8 cellular contexts compared by ENCODE assay signal in genomic region chr6:33420493-33421343, GRCh38. TPM values are rescaled to one million over a fixed set of nuclear protein-coding genes. Genes with fewer than 3 reads are reported as not detected.
A peak's percentile ranks its signal among the peaks of the same experiment; 100 is the strongest.
DNase-seq lines count a peak whose midpoint lies in the region; ATAC-seq and TF ChIP-seq lines count a peak whose summit lies in the region.
"Had no signal": no experiment of that assay in that cellular context is flagged by ENCODE, and none has a peak within 500 bp of the region (broad histone marks: within the 10 kb centered on the region; RNA-seq: fewer than 3 reads in every experiment).

No MANE protein-coding gene starts in this region.

- peak overlapping the region; percentile 70 for H3K27ac Mint-ChIP-seq in GM23338
- peak overlapping the region; percentile 0 to 29 for H3K27ac Mint-ChIP-seq in effector memory CD8-positive, alpha-beta T cell

- H4K20me1 ChIP-seq in GM23338 (replicated peaks; ENCODE audit: insufficient read depth): peaks cover 13% of the 10 kb centered on the region

- H3K27me3 ChIP-seq in GM23338 (ENCODE audit: insufficient read depth) (no peaks in the 10 kb centered on the region), psoas muscle (ENCODE audit: insufficient read depth in 3 of 3, low read length in 2 of 3) (no peaks in the 10 kb centered on the region)

- peaks cover 72% of the 10 kb centered on the region for H3K4me1 Mint-ChIP-seq in GM23338
- peaks cover 53 to 54% of the 10 kb centered on the region in 2 donors for H3K4me1 Mint-ChIP-seq in effector memory CD8-positive, alpha-beta T cell (ENCODE audit: low read depth in 2 of 2)

- H3K9me3 Mint-ChIP-seq in GM23338: no peaks in the 10 kb centered on the region
- no peaks in the 10 kb centered on the region for H3K9me3 Mint-ChIP-seq in effector memory CD8-positive, alpha-beta T cell

- H3K9me2 ChIP-seq in GM23338 (ENCODE audit: insufficient read depth): no peaks in the 10 kb centered on the region

- no peak overlapping the region for H2AFZ ChIP-seq in GM23338

- H3K4me1 ChIP-seq in GM23338 (ENCODE audit: insufficient read depth): peaks cover 37% of the 10 kb centered on the region
- peaks cover 31% of the 10 kb centered on the region for H3K4me1 ChIP-seq in psoas muscle

- H3K4me3 Mint-ChIP-seq in GM23338: peak overlapping the region; percentile 81
- peak overlapping the region in 1 of 2 donors; percentile 30 for H3K4me3 Mint-ChIP-seq in effector memory CD8-positive, alpha-beta T cell

- H3K4me2 ChIP-seq in GM23338: peak overlapping the region; percentile 87

- TF ChIP-seq CTCF in GM23338 (conservative IDR thresholded peaks at IDR 0.05; ENCODE audit: low read depth in 2 of 2) (no peak), psoas muscle (IDR thresholded peaks at IDR 0.05) (no peak)

- peak overlapping the region; percentile 98 for H3K4me3 ChIP-seq in GM23338
- peak overlapping the region; percentile 18 for H3K4me3 ChIP-seq in psoas muscle
- H3K4me3 ChIP-seq: lower lobe of right lung had no signal

- peak; percentile 36 for DNase-seq in GM23338 (ENCODE audit: low spot score)
- peak; percentile 38 for DNase-seq in NCI-H524 treated with DMSO at 0.1 percent for 48 hours (lab: John Stamatoyannopoulos, UW)
- no peak for DNase-seq in effector memory CD8-positive, alpha-beta T cell
- no peak for DNase-seq in psoas muscle
- DNase-seq: lower lobe of right lung had no signal

- WGBS in psoas muscle, 3 donors: 61 to 65% (median 63%) methylated on average over 6 of the region's 6 CpGs

- peaks cover 16% of the 10 kb centered on the region for H3F3A ChIP-seq in GM23338 (replicated peaks; ENCODE audit: low read depth)

- H3K79me2 ChIP-seq in GM23338 (replicated peaks; ENCODE audit: insufficient read depth): peaks cover 51% of the 10 kb centered on the region

- no peak overlapping the region for H3K27ac ChIP-seq in GM23338 (ENCODE audit: low read depth)
- H3K27ac ChIP-seq in psoas muscle: no peak overlapping the region

- peaks cover 22% of the 10 kb centered on the region for H3K27me3 Mint-ChIP-seq in GM23338 (ENCODE audit: insufficient read depth, low read depth, poor library complexity)
- H3K27me3 Mint-ChIP-seq in effector memory CD8-positive, alpha-beta T cell: no peaks in the 10 kb centered on the region

- ATAC-seq in GM23338 (no peak), psoas muscle (no peak), GM21528 (IDR thresholded peaks at IDR 0.05; ENCODE audit: low FRiP score, unreplicated experiment) (no peak), GM21515 (IDR thresholded peaks at IDR 0.05; ENCODE audit: unreplicated experiment) (no peak), HG02840 (IDR thresholded peaks at IDR 0.05; ENCODE audit: low FRiP score, unreplicated experiment) (no peak)
- no peak for ATAC-seq in effector memory CD8-positive, alpha-beta T cell (replicated peaks)
- ATAC-seq: lower lobe of right lung had no signal

- H3K36me3 ChIP-seq in GM23338 (ENCODE audit: insufficient read depth) (0 out of 2 replicates have a peak, but pooled peaks cover 2% of the 10 kb centered on the region), psoas muscle (ENCODE audit: insufficient read depth in 1 of 2, low read depth in 1 of 2) (peaks cover 3 to 10% of the 10 kb centered on the region in 2 donors)

- peaks cover 45% of the 10 kb centered on the region for H3K36me3 Mint-ChIP-seq in GM23338 (ENCODE audit: low read depth)
- peaks cover 51% of the 10 kb centered on the region for H3K36me3 Mint-ChIP-seq in effector memory CD8-positive, alpha-beta T cell (ENCODE audit: insufficient read depth)

- no peaks in the 10 kb centered on the region for H3K9me3 ChIP-seq in psoas muscle
- H3K9me3 ChIP-seq: lower lobe of right lung had no signal

- intact Hi-C loops in psoas muscle (cut with DNase I): no loop called here

TF ChIP-seq in GM23338, 12 proteins besides CTCF, POLR2A, EP300 and RAD21 (continues in another document):
- TF ChIP-seq REST (IDR thresholded peaks at IDR 0.05; ENCODE audit: unreplicated experiment) (no peak), EZH2phosphoT487 (IDR thresholded peaks at IDR 0.05; ENCODE audit: unreplicated experiment) (no peak), ZNF331 (CRISPR knock-in tag; IDR thresholded peaks at IDR 0.05; ENCODE audit: low read depth) (no peak), STAT1 (IDR thresholded peaks at IDR 0.05; ENCODE audit: unreplicated experiment) (no peak), EZH2 (IDR thresholded peaks at IDR 0.05; ENCODE audit: low read depth, unreplicated experiment) (no peak), CREB1 (CRISPR knock-in tag; IDR thresholded peaks at IDR 0.05; ENCODE audit: low read depth) (no peak), NANOG (IDR thresholded peaks at IDR 0.05; ENCODE audit: borderline replicate concordance) (no peak), POLR2AphosphoS5 (IDR thresholded peaks at IDR 0.05; ENCODE audit: low read depth) (no peak), JUNB (IDR thresholded peaks at IDR 0.05; ENCODE audit: unreplicated experiment) (no peak), ZNF114 (CRISPR knock-in tag; IDR thresholded peaks at IDR 0.05) (no peak)
- TF ChIP-seq, protein P1, sequence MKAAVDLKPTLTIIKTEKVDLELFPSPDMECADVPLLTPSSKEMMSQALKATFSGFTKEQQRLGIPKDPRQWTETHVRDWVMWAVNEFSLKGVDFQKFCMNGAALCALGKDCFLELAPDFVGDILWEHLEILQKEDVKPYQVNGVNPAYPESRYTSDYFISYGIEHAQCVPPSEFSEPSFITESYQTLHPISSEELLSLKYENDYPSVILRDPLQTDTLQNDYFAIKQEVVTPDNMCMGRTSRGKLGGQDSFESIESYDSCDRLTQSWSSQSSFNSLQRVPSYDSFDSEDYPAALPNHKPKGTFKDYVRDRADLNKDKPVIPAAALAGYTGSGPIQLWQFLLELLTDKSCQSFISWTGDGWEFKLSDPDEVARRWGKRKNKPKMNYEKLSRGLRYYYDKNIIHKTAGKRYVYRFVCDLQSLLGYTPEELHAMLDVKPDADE (IDR thresholded peaks at IDR 0.05): no peak

RNA-seq across cellular contexts. Expression of gene SYNGAP1, which starts 0.9 kb away (rescaled TPM):
- 36.9 and 45.0 TPM in 2 replicates for total RNA-seq in GM23338 (2014; rRNA removed; shearing (Covaris generic))
- polyA plus RNA-seq in GM23338 (2016; fragmentation: Nextera tagmentation; extraction: Ambion mirVana) (12.9 and 13.9 TPM in 2 replicates), psoas muscle (1 to 10 TPM in 2 of 3 donors, under 1 TPM in 1; 0.70 to 2.2 (median 1.5) TPM)
- total RNA-seq in psoas muscle: 1 to 10 TPM; 1.9 to 4.3 (median 2.2) TPM

RNA-seq across cellular contexts. Expression of gene CUTA, which starts 2.8 kb away (rescaled TPM):
- 193 and 207 TPM in 2 replicates for total RNA-seq in GM23338 (2014; rRNA removed; shearing (Covaris generic))
- polyA plus RNA-seq in GM23338 (2016; fragmentation: Nextera tagmentation; extraction: Ambion mirVana) (421 and 426 TPM in 2 replicates), psoas muscle (100 to 1,000 TPM in 2 of 3 donors, 10 to 100 TPM in 1; 99.9 to 126 (median 125) TPM)
- total RNA-seq in psoas muscle: 100 to 1,000 TPM in 2 of 4 donors, 10 to 100 TPM in 2; 75.4 to 121 (median 95.6) TPM

RNA-seq across cellular contexts. Expression of gene PHF1, which starts 9.9 kb away (rescaled TPM):
- total RNA-seq in GM23338 (2014; rRNA removed; shearing (Covaris generic)): 33.2 and 46.7 TPM in 2 replicates
- polyA plus RNA-seq in GM23338 (2016; fragmentation: Nextera tagmentation; extraction: Ambion mirVana) (29.4 and 31.4 TPM in 2 replicates), psoas muscle (10 to 100 TPM; 65.6 to 84.8 (median 78.3) TPM)
- total RNA-seq in psoas muscle: 10 to 100 TPM; 40.5 to 57.5 (median 50.5) TPM

RNA-seq across cellular contexts. Expression of gene KIFC1, which starts 29.1 kb away (rescaled TPM):
- total RNA-seq in GM23338 (2014; rRNA removed; shearing (Covaris generic)): 61.7 and 64.4 TPM in 2 replicates
- polyA plus RNA-seq in GM23338 (2016; fragmentation: Nextera tagmentation; extraction: Ambion mirVana) (10.1 and 10.3 TPM in 2 replicates), psoas muscle (1 to 10 TPM in 1 of 3 donors, under 1 TPM in 2; 0.15 to 1.0 (median 0.19) TPM)
- under 1 TPM in 3 of 4 donors, not detected in 1; 0.17 to 0.27 (median 0.25) TPM for total RNA-seq in psoas muscle

RNA-seq across cellular contexts. Expression of gene ZBTB9, which starts 33.7 kb away (rescaled TPM):
- total RNA-seq in GM23338 (2014; rRNA removed; shearing (Covaris generic)): 17.9 and 25.2 TPM in 2 replicates
- polyA plus RNA-seq in GM23338 (2016; fragmentation: Nextera tagmentation; extraction: Ambion mirVana): 13.5 and 13.6 TPM in 2 replicates
- total RNA-seq in psoas muscle: 1 to 10 TPM; 2.4 to 4.9 (median 3.9) TPM
- polyA plus RNA-seq in psoas muscle: 1 to 10 TPM; 1.9 to 5.2 (median 3.7) TPM

Comparison
In these comparisons a context has a peak if more than half of its experiments do, and no peak if none do; other contexts are left out.
1. DNase-seq: peak in GM23338 (single experiment) and NCI-H524 treated with DMSO at 0.1 percent for 48 hours (single experiment); none in effector memory CD8-positive, alpha-beta T cell (0 of 3) and psoas muscle (0 of 2).